ENCODE assay signal across 16 cellular contexts in genomic region chr18:57243624-57244179, GRCh38.
"Had no signal": no experiment of that assay in that cellular context is flagged by ENCODE, and none has a peak within 500 bp of the region (broad histone marks: within the 10 kb centered on the region; RNA-seq: fewer than 3 reads in every experiment).

No MANE protein-coding gene starts in this region.

- DNase-seq: effector CD4-positive, alpha-beta T cell; endodermal cell; erythroblast; foreskin keratinocyte; kidney glomerular epithelial cell; lower lobe of right lung; nucleus accumbens; ovary; stimulated activated CD4-positive, alpha-beta T cell treated with anti-CD3 and anti-CD28 coated beads, Interleukin-2, amount 100 ng/mL, for 48 hours; stimulated activated naive CD4-positive, alpha-beta T cell treated with Interleukin-2 at 50 U/mL for 16 hours; trophoblast cell had no signal

- H3K27me3 ChIP-seq: foreskin keratinocyte, neural progenitor cell, ovary, right atrium auricular region had no signal

- ATAC-seq: foreskin keratinocyte; lower lobe of right lung; natural killer cell treated with Interleukin-12 subunit alpha and Interleukin-12 subunit beta and Interleukin-15 and Interleukin-18, amount 100 ng/mL, for 72 hours had no signal

- H3K9me3 ChIP-seq: lower lobe of right lung, ovary, right atrium auricular region had no signal

- H3K4me3 ChIP-seq: coronary artery, lower lobe of right lung, neural progenitor cell, ovary, right atrium auricular region, smooth muscle cell had no signal

- H3K27ac ChIP-seq: coronary artery, foreskin keratinocyte, lower lobe of right lung, neural progenitor cell, ovary, right atrium auricular region had no signal

- H3K36me3 ChIP-seq: lower lobe of right lung, neural progenitor cell, ovary, right atrium auricular region had no signal

- H3K4me1 ChIP-seq: foreskin keratinocyte, lower lobe of right lung, right atrium auricular region had no signal
